19 cellular contexts compared by ENCODE assay signal in the genomic region with DNA sequence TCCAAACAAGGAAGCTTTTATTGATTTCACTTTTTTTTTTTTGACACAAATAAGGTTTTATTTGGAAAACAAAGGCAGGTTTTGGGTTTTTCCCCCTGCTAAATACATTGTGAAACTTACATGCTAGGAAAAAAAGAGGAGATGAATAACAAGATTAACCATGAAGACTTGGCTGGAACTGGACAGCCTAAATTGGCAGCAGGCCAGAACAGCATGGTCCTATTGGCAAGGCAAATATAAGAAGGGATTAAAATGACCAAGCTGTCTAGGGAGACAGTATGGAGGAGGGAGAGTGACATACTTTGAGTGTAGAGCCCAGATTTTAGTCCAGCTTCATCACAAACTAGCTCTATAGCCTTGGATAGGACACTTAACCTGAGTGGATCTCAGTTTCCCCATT.
DNase-seq lines count a peak whose midpoint lies in the region; ATAC-seq and TF ChIP-seq lines count a peak whose summit lies in the region.
"Had no signal": no experiment of that assay in that cellular context is flagged by ENCODE, and none has a peak within 500 bp of the region (broad histone marks: within the 10 kb centered on the region; RNA-seq: fewer than 3 reads in every experiment).

No MANE protein-coding gene starts in this region.

- CTCF ChIA-PET in HEK293 (lab: Yijun Ruan, JAX): no interaction called here

- no peak for TF ChIP-seq CTCF in HEK293 (tag by site-specific recombination; IDR thresholded peaks at IDR 0.05)
- no peak for TF ChIP-seq CTCF in adrenal gland (IDR thresholded peaks at IDR 0.05)
- TF ChIP-seq CTCF in fibroblast of mammary gland (conservative IDR thresholded peaks at IDR 0.05; ENCODE audit: control insufficient read depth, insufficient read depth, low read depth, low read length): no peak
- no peak for TF ChIP-seq CTCF in right lobe of liver (IDR thresholded peaks at IDR 0.05)

- H3K27me3 ChIP-seq in adrenal gland: no peaks in the 10 kb centered on the region
- H3K27me3 ChIP-seq in right lobe of liver: no peaks in the 10 kb centered on the region
- H3K27me3 ChIP-seq: neutrophil, spleen had no signal

- no peak for ATAC-seq in right lobe of liver
- no peak for ATAC-seq in GM21723 (IDR thresholded peaks at IDR 0.05; ENCODE audit: unreplicated experiment)

- intact Hi-C loops in adrenal gland (cut with DNase I) (no loop called here), right lobe of liver (cut with DNase I) (no loop called here)

- H3K9me3 ChIP-seq in HEK293 (ENCODE audit: control insufficient read depth, insufficient read depth, low read depth, low read length) (no peaks in the 10 kb centered on the region), adrenal gland (replicated peaks in 1 of 3) (no peaks in the 10 kb centered on the region), right lobe of liver (no peaks in the 10 kb centered on the region)
- H3K9me3 ChIP-seq: neutrophil, spleen had no signal

- no peak overlapping the region for H3K4me3 ChIP-seq in HEK293 (ENCODE audit: low read depth, low read length)
- no peak overlapping the region for H3K4me3 ChIP-seq in adrenal gland
- no peak overlapping the region for H3K4me3 ChIP-seq in fibroblast of mammary gland (ENCODE audit: control insufficient read depth, low read depth, low read length)
- no peak overlapping the region for H3K4me3 ChIP-seq in right lobe of liver
- H3K4me3 ChIP-seq: spleen had no signal

- peak; percentile 34 for DNase-seq in COLO829 (ENCODE audit: low spot score)
- peak in 4 of 7 donors; percentile 11 to 50 (median 40) for DNase-seq in adrenal gland
- peak; percentile 47 for DNase-seq in fibroblast of mammary gland (ENCODE audit: low read depth)
- no peak for DNase-seq in right lobe of liver
- no peak for DNase-seq in RPMI8226
- DNase-seq in caudate nucleus (lab: John Stamatoyannopoulos, UW): no peak
- DNase-seq: activated CD4-positive, alpha-beta memory T cell treated with anti-CD3 and anti-CD28 coated beads, Interleukin-2, amount 10 ng/mL, durations not matched to agents 7 days and 5 days; activated gamma-delta T cell; activated T-cell treated with anti-CD3 and anti-CD28 coated beads for 4 hours; DMS79; HFFc6; NCI-H2107; NCI-H510A treated with DMSO at 0.1 percent for 48 hours; spleen; stimulated activated CD4-positive, alpha-beta T cell treated with anti-CD3 and anti-CD28 coated beads, Interleukin-4, amount 100 ng/mL, for 1 hour; stimulated activated naive CD4-positive, alpha-beta T cell treated with Interleukin-2 at 50 U/mL for 16 hours had no signal

- H3K4me1 ChIP-seq in HEK293 (ENCODE audit: control insufficient read depth, insufficient read depth, low read length) (no peaks in the 10 kb centered on the region), adrenal gland (replicated peaks in 1 of 2) (no peaks in the 10 kb centered on the region), right lobe of liver (no peaks in the 10 kb centered on the region)
- H3K4me1 ChIP-seq: spleen had no signal

- H3K36me3 ChIP-seq in HEK293 (ENCODE audit: control insufficient read depth in 2 of 2, insufficient read depth in 1 of 2, low read length in 2 of 2) (no peaks in the 10 kb centered on the region), adrenal gland (replicated peaks in 1 of 2) (no peaks in the 10 kb centered on the region), right lobe of liver (no peaks in the 10 kb centered on the region)
- H3K36me3 ChIP-seq: neutrophil, spleen had no signal

- TF ChIP-seq POLR2A in adrenal gland (IDR thresholded peaks at IDR 0.05) (no peak), right lobe of liver (IDR thresholded peaks at IDR 0.05) (no peak)

- POLR2A ChIA-PET in HEK293 (lab: Yijun Ruan, JAX): no interaction called here

- H3K27ac ChIP-seq in HEK293 (ENCODE audit: extremely low read depth, low read depth, low read length) (no peak overlapping the region), adrenal gland (no peak overlapping the region), right lobe of liver (no peak overlapping the region), caudate nucleus (ENCODE audit: low read depth, low read length) (no peak overlapping the region)
- H3K27ac ChIP-seq: neutrophil, spleen had no signal

TF ChIP-seq in HEK293, 187 proteins besides CTCF, POLR2A, EP300 and RAD21:
- TF ChIP-seq ZNF843 (tag by site-specific recombination; IDR thresholded peaks at IDR 0.05) (no peak), FEZF1 (tag by site-specific recombination; IDR thresholded peaks at IDR 0.05) (0 out of 2 replicates have a peak, but pooled peaks have one; percentile 44), GFI1B (tag by site-specific recombination; IDR thresholded peaks at IDR 0.05) (no peak), ZNF391 (tag by site-specific recombination; IDR thresholded peaks at IDR 0.05; ENCODE audit: borderline replicate concordance, low read depth) (no peak)

Comparison
In these comparisons a context has a peak if more than half of its experiments do, and no peak if none do; other contexts are left out.
1. DNase-seq: peak in COLO829 (single experiment), adrenal gland (4 of 7) and fibroblast of mammary gland (single experiment); none in right lobe of liver (0 of 3), RPMI8226 (single experiment) and caudate nucleus (0 of 61).